8 cellular contexts compared by ENCODE assay signal in the genomic region with DNA sequence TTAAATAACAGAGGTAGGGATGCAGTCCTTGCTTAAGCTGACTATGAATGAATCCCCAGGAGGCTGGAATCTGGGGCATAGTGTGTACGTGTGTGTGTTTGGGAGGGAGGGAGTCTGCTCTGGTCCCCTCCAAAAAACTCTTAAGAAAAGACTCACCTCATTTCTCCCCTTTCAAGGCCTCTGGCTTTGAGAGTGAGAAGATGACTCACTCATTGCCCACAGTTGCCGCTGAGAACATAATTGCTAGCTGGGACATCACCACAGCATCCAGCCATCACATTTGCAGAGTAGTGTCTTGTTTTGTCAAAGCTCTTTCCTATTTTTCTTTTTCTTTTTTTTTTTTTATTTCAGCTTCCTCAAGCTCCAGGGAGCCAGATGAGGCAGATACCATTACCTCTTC.
DNase-seq lines count a peak whose midpoint lies in the region; ATAC-seq and TF ChIP-seq lines count a peak whose summit lies in the region.

No MANE protein-coding gene starts in this region.

- peaks cover 9% of the 10 kb centered on the region for H3K4me1 ChIP-seq in OCI-LY1 (ENCODE audit: insufficient read depth, low read length, severe bottlenecking)

- no peaks in the 10 kb centered on the region for H3K36me3 ChIP-seq in OCI-LY1 (ENCODE audit: insufficient read depth, low read length)

- peak overlapping the region; percentile 98 for H3K27ac Mint-ChIP-seq in activated naive CD4-positive, alpha-beta T cell treated with anti-CD3 and anti-CD28 coated beads, Interleukin-2, amount 10 ng/mL, durations not matched to agents 7 days and 5 days

- H3F3A ChIP-seq in OCI-LY1 (ENCODE audit: insufficient read depth, low read length): no peaks in the 10 kb centered on the region

- no peaks in the 10 kb centered on the region for H3K36me3 Mint-ChIP-seq in activated naive CD4-positive, alpha-beta T cell treated with anti-CD3 and anti-CD28 coated beads, Interleukin-2, amount 10 ng/mL, durations not matched to agents 7 days and 5 days

- CTCF ChIA-PET in activated naive CD4-positive, alpha-beta T cell treated with anti-CD3 and anti-CD28 coated beads, Interleukin-2, amount 10 ng/mL, durations not matched to agents 7 days and 5 days (lab: Charles Lee): interaction anchor here (0.9 to 1.5 kb wide), 8 partner anchors 53 to 390 kb away, joined by 3 to 9 read pairs (median 3); no protein-coding TSS in a partner anchor

- H2AFZ ChIP-seq in OCI-LY1 (ENCODE audit: low read length): peak overlapping the region; percentile 92; the same call in 1 of the 2 replicates

- H3K9me3 Mint-ChIP-seq in activated naive CD4-positive, alpha-beta T cell treated with anti-CD3 and anti-CD28 coated beads, Interleukin-2, amount 10 ng/mL, durations not matched to agents 7 days and 5 days: no peaks in the 10 kb centered on the region

- H3K9me3 ChIP-seq in OCI-LY1 (ENCODE audit: low read length): no peaks in the 10 kb centered on the region

- peak overlapping the region; percentile 47; the same call in 1 of the 2 replicates for H3K4me2 ChIP-seq in OCI-LY1 (ENCODE audit: low read length)

- H4K20me1 ChIP-seq in OCI-LY1 (ENCODE audit: insufficient read depth, low read length): no peaks in the 10 kb centered on the region

- peak overlapping the region; percentile 67 for H3K4me3 Mint-ChIP-seq in activated naive CD4-positive, alpha-beta T cell treated with anti-CD3 and anti-CD28 coated beads, Interleukin-2, amount 10 ng/mL, durations not matched to agents 7 days and 5 days

- H3K27me3 ChIP-seq in OCI-LY1 (ENCODE audit: insufficient read depth, low read length): no peaks in the 10 kb centered on the region

- peak overlapping the region; percentile 41; the same call in 1 of the 2 replicates for H3K9ac ChIP-seq in OCI-LY1 (ENCODE audit: low read length)

- ATAC-seq in GM18498 (IDR thresholded peaks at IDR 0.05; ENCODE audit: unreplicated experiment) (peak; percentile 54), HG02763 (IDR thresholded peaks at IDR 0.05; ENCODE audit: unreplicated experiment) (peak; percentile 52)

- peak overlapping the region; percentile 25 for H3K27ac ChIP-seq in OCI-LY1 (ENCODE audit: low read depth, low read length, poor library complexity, severe bottlenecking)

- no peaks in the 10 kb centered on the region for H3K9me2 ChIP-seq in OCI-LY1 (ENCODE audit: low read depth, low read length)

- peak; percentile 62 for DNase-seq in activated naive CD4-positive, alpha-beta T cell treated with anti-CD3 and anti-CD28 coated beads, Interleukin-2, amount 10 ng/mL, durations not matched to agents 7 days and 5 days
- DNase-seq in iris pigment epithelial cell (ENCODE audit: low read depth) (peak; percentile 62), NCI-H345 (lab: John Stamatoyannopoulos, UW) (no peak), D341Med (ENCODE audit: low spot score) (no peak)
- DNase-seq in stimulated activated naive CD4-positive, alpha-beta T cell (lab: John Stamatoyannopoulos, UW): peak; percentile 4 to 37 (median 21)

- TF ChIP-seq CTCF in OCI-LY1 (IDR thresholded peaks at IDR 0.05; ENCODE audit: low read length): no peak

- peaks cover 68% of the 10 kb centered on the region for H3K4me1 Mint-ChIP-seq in activated naive CD4-positive, alpha-beta T cell treated with anti-CD3 and anti-CD28 coated beads, Interleukin-2, amount 10 ng/mL, durations not matched to agents 7 days and 5 days

- H3K4me3 ChIP-seq in OCI-LY1 (ENCODE audit: low read depth, low read length, poor library complexity, severe bottlenecking): no peak overlapping the region

- no peaks in the 10 kb centered on the region for H3K79me2 ChIP-seq in OCI-LY1 (ENCODE audit: insufficient read depth, low read length)

- no peaks in the 10 kb centered on the region for H3K27me3 Mint-ChIP-seq in activated naive CD4-positive, alpha-beta T cell treated with anti-CD3 and anti-CD28 coated beads, Interleukin-2, amount 10 ng/mL, durations not matched to agents 7 days and 5 days

Comparison
In these comparisons a context has a peak if more than half of its experiments do, and no peak if none do; other contexts are left out.
1. DNase-seq: peak in activated naive CD4-positive, alpha-beta T cell treated with anti-CD3 and anti-CD28 coated beads, Interleukin-2, amount 10 ng/mL, durations not matched to agents 7 days and 5 days (single experiment), iris pigment epithelial cell (single experiment) and stimulated activated naive CD4-positive, alpha-beta T cell (6 of 6); none in NCI-H345 (single experiment) and D341Med (single experiment).